ENCODE assay signal across 9 cellular contexts in genomic region chr2:219362524-219363164, GRCh38. TPM values are rescaled to one million over a fixed set of nuclear protein-coding genes. Genes with fewer than 3 reads are reported as not detected.
DNase-seq lines count a peak whose midpoint lies in the region; ATAC-seq, FAIRE-seq and TF ChIP-seq lines count a peak whose summit lies in the region.
"Had no signal": no experiment of that assay in that cellular context is flagged by ENCODE, and none has a peak within 500 bp of the region (broad histone marks: within the 10 kb centered on the region; RNA-seq: fewer than 3 reads in every experiment).

No MANE protein-coding gene starts in this region.

- H3K4me3 ChIP-seq in AG10803 (ENCODE audit: low read length): no peak overlapping the region
- no peak overlapping the region for H3K4me3 ChIP-seq in stomach
- H3K4me3 ChIP-seq: cardiac muscle cell had no signal

- no peaks in the 10 kb centered on the region for H3K9me3 ChIP-seq in stomach

- TF ChIP-seq EP300 in stomach (IDR thresholded peaks at IDR 0.05): no peak

- intact Hi-C loops in Right ventricle myocardium inferior (cut with DNase I): no loop called here
- intact Hi-C loops in stomach (cut with DNase I; ENCODE audit: low total_unique reads): no loop called here

- H3K27me3 ChIP-seq in stomach: peaks cover 7 to 20% (median 20%) of the 10 kb centered on the region in 3 donors

- no peak overlapping the region for H3K27ac ChIP-seq in stomach
- H3K27ac ChIP-seq: cardiac muscle cell had no signal

- DNase-seq in AG10803 (ENCODE audit: low read depth): peak; percentile 98
- DNase-seq in RPMI8226: peak; percentile 77
- no peak for DNase-seq in Right ventricle myocardium inferior (ENCODE audit: missing footprints)
- DNase-seq in urothelium cell line (ENCODE audit: low spot score): peak; percentile 55
- DNase-seq in stomach: no peak
- no peak for DNase-seq in NCI-H146 (lab: John Stamatoyannopoulos, UW)

- H3K4me1 ChIP-seq in stomach: peaks cover 0 to 14% (median 9%) of the 10 kb centered on the region in 4 donors

- no peaks in the 10 kb centered on the region for H3K36me3 ChIP-seq in stomach
- H3K36me3 ChIP-seq: cardiac muscle cell had no signal

- TF ChIP-seq CTCF in AG10803 (conservative IDR thresholded peaks at IDR 0.05; ENCODE audit: low read length): no peak
- TF ChIP-seq CTCF in stomach (IDR thresholded peaks at IDR 0.05): no peak

- 36 to 61% (median 51%) methylated on average over 3 of the region's 3 CpGs for WGBS in stomach, 5 donors

- no peak for TF ChIP-seq POLR2A in stomach (IDR thresholded peaks at IDR 0.05)

- ATAC-seq in GM19395 (IDR thresholded peaks at IDR 0.05; ENCODE audit: unreplicated experiment) (peak; percentile 93), HG03378 (IDR thresholded peaks at IDR 0.05; ENCODE audit: unreplicated experiment) (peak; percentile 68), Right ventricle myocardium inferior (peak; percentile 66)

- no peak for FAIRE-seq in urothelium cell line (lab: Jason Lieb, UNC)

RNA-seq across cellular contexts. Expression of gene DNPEP, which starts 25.1 kb away (rescaled TPM):
- total RNA-seq in Right ventricle myocardium inferior (66.6 TPM), stomach (100 to 1,000 TPM in 1 of 5 donors, 10 to 100 TPM in 4; 32.7 to 147 (median 46.4) TPM)
- 100 to 1,000 TPM in 2 of 3 donors, 10 to 100 TPM in 1; 69.2 to 114 (median 105) TPM for polyA plus RNA-seq in stomach

RNA-seq across cellular contexts. Expression of gene RESP18, which starts 30.1 kb away (rescaled TPM):
- total RNA-seq in Right ventricle myocardium inferior (not detected), stomach (not detected)
- polyA plus RNA-seq in stomach: not detected
- total RNA-seq: cardiac muscle cell had no signal
- polyA plus RNA-seq: cardiac muscle cell had no signal

RNA-seq across cellular contexts. Expression of gene PTPRN, which starts 53.4 kb away (rescaled TPM):
- total RNA-seq in Right ventricle myocardium inferior (not detected), stomach (10 to 100 TPM in 1 of 5 donors, 1 to 10 TPM in 3, not detected in 1; 2.8 to 11.3 (median 7.4) TPM)
- 1 to 10 TPM; 1.1 to 3.6 (median 1.5) TPM for polyA plus RNA-seq in stomach

RNA-seq across cellular contexts. Expression of gene DES, which starts 55.5 kb away (rescaled TPM):
- total RNA-seq in Right ventricle myocardium inferior: 13,356 TPM
- total RNA-seq in stomach: 1,000 to 10,000 TPM; 1,078 to 5,539 (median 2,913) TPM
- 100 to 1,000 TPM; 122 to 803 (median 204) TPM for polyA plus RNA-seq in stomach

Comparison
In these comparisons a context has a peak if more than half of its experiments do, and no peak if none do; other contexts are left out.
1. DNase-seq: peak in AG10803 (single experiment), RPMI8226 (single experiment) and urothelium cell line (single experiment); none in Right ventricle myocardium inferior (single experiment), stomach (single experiment) and NCI-H146 (single experiment).
2. Peak in every context shown above with its lines, with median percentiles within 50 percentile points of each other: ATAC-seq.